ENCODE assay signal across 9 cellular contexts in the genomic region with DNA sequence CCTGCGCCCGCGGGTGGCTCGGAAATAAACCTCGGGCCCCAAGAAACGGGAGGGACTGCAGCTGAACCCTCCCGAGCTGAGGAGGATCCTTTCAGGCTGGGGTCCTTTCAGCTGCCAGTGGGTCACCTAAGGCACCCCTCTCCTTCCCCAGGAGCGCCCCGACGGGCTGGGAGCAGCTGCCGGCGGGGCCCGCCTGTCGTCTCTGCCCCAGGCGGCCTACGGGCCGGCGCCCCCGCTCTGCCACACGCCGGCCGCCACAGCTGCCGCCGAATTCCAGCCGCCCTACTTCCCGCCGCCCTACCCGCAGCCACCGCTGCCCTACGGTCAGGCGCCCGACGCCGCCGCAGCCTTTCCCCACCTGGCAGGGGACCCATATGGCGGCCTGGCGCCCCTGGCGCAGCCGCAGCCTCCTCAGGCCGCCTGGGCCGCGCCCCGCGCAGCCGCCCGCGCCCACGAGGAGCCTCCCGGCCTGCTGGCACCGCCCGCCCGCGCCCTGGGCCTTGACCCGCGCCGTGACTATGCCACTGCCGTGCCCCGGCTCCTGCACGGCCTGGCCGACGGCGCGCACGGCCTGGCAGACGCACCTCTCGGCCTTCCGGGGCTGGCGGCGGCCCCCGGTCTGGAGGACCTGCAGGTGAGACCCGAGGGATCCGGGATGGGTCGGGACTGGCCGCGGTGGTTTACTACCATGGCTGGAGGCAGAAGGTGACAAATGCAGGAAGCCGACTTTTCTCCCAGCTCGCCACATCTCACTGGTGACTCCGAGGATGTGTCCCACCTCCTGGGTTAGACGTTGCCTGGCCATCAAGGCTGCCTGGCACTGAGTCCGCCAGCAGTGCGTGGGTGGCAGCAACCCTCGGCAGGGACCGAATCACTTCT. TPM values are rescaled to one million over a fixed set of nuclear protein-coding genes. Genes with fewer than 3 reads are reported as not detected.
DNase-seq lines count a peak whose midpoint lies in the region; ATAC-seq and TF ChIP-seq lines count a peak whose summit lies in the region.
"Had no signal": no experiment of that assay in that cellular context is flagged by ENCODE, and none has a peak within 500 bp of the region (broad histone marks: within the 10 kb centered on the region; RNA-seq: fewer than 3 reads in every experiment).

No MANE protein-coding gene starts in this region.

- no peak for ATAC-seq in activated T-cell treated with anti-CD3 and anti-CD28 coated beads, Interleukin-2, amount 50 U/mL, for 4 hours
- no peak for ATAC-seq in thoracic aorta (ENCODE audit: insufficient number of reproducible peaks, low FRiP score, low read depth)
- ATAC-seq in HG02973 (IDR thresholded peaks at IDR 0.05; ENCODE audit: unreplicated experiment): no peak

- H2BK15ac ChIP-seq in mesendoderm (replicated peaks; ENCODE audit: low read depth): no peak overlapping the region

- no peak overlapping the region for H3K27ac ChIP-seq in ectodermal cell (ENCODE audit: insufficient read depth, low read depth, low read length, poor library complexity, severe bottlenecking)
- no peak overlapping the region for H3K27ac ChIP-seq in mesendoderm (ENCODE audit: low read depth, low read length)
- H3K27ac ChIP-seq in thoracic aorta: no peak overlapping the region

- H3K79me2 ChIP-seq in mesendoderm (ENCODE audit: control insufficient read depth, insufficient read depth, low read length): no peaks in the 10 kb centered on the region

- H3K9me3 ChIP-seq in ectodermal cell (ENCODE audit: control insufficient read depth, low read length) (no peaks in the 10 kb centered on the region), thoracic aorta (no peaks in the 10 kb centered on the region)

- H3K4me3 ChIP-seq in ectodermal cell (ENCODE audit: insufficient read depth, low read depth, low read length): peak overlapping the region; percentile 44
- no peak overlapping the region for H3K4me3 ChIP-seq in mesendoderm (ENCODE audit: low read length)
- H3K4me3 ChIP-seq in thoracic aorta: peak overlapping the region; percentile 71

- no peak overlapping the region for H4K8ac ChIP-seq in mesendoderm (ENCODE audit: low read depth, low read length)

- H3K79me1 ChIP-seq in mesendoderm (ENCODE audit: low read length): no peaks in the 10 kb centered on the region

- H3K4me1 ChIP-seq in ectodermal cell (ENCODE audit: control insufficient read depth, insufficient read depth, low read length): no peaks in the 10 kb centered on the region
- peaks cover 7% of the 10 kb centered on the region for H3K4me1 ChIP-seq in mesendoderm (ENCODE audit: control insufficient read depth, low read depth, low read length)
- peaks cover 3 to 35% of the 10 kb centered on the region in 2 donors for H3K4me1 ChIP-seq in thoracic aorta (ENCODE audit: control insufficient read depth in 1 of 2, low read depth in 2 of 2)

- H3K56ac ChIP-seq in mesendoderm (ENCODE audit: low read length): peak overlapping the region; percentile 71

- H3K4me1 Mint-ChIP-seq in activated T-cell treated with anti-CD3 and anti-CD28 coated beads, Interleukin-2, amount 50 U/mL, for 24 hours (ENCODE audit: low read depth): peaks cover 27% of the 10 kb centered on the region
- H3K4me1 Mint-ChIP-seq in activated T-cell treated with anti-CD3 and anti-CD28 coated beads, Interleukin-2, amount 50 U/mL, for 4 hours (ENCODE audit: low read depth): peaks cover 26% of the 10 kb centered on the region

- peaks cover 12% of the 10 kb centered on the region for H3K27me3 Mint-ChIP-seq in activated T-cell treated with anti-CD3 and anti-CD28 coated beads, Interleukin-2, amount 50 U/mL, for 24 hours
- peaks cover 5% of the 10 kb centered on the region for H3K27me3 Mint-ChIP-seq in activated T-cell treated with anti-CD3 and anti-CD28 coated beads, Interleukin-2, amount 50 U/mL, for 4 hours (ENCODE audit: low read depth)

- TF ChIP-seq CTCF in thoracic aorta (IDR thresholded peaks at IDR 0.05): no peak

- H3K18ac ChIP-seq in mesendoderm (ENCODE audit: low read length): no peak overlapping the region

- no peaks in the 10 kb centered on the region for H3K9me3 Mint-ChIP-seq in activated T-cell treated with anti-CD3 and anti-CD28 coated beads, Interleukin-2, amount 50 U/mL, for 24 hours
- no peaks in the 10 kb centered on the region for H3K9me3 Mint-ChIP-seq in activated T-cell treated with anti-CD3 and anti-CD28 coated beads, Interleukin-2, amount 50 U/mL, for 4 hours

- peak overlapping the region; percentile 67 for H3K4me2 ChIP-seq in mesendoderm (ENCODE audit: low read length)

- H3K27ac Mint-ChIP-seq in activated T-cell treated with anti-CD3 and anti-CD28 coated beads, Interleukin-2, amount 50 U/mL, for 24 hours: no peak overlapping the region

- no peak overlapping the region for H2BK5ac ChIP-seq in mesendoderm (ENCODE audit: low read length)

- DNase-seq in activated T-cell treated with anti-CD3 and anti-CD28 coated beads, Interleukin-2, amount 50 U/mL, for 24 hours: peak; percentile 30
- DNase-seq in activated T-cell treated with anti-CD3 and anti-CD28 coated beads, Interleukin-2, amount 50 U/mL, for 4 hours: no peak
- DNase-seq in mesendoderm: no peak
- DNase-seq in thoracic aorta (ENCODE audit: low spot score): no peak
- no peak for DNase-seq in cerebellar cortex (ENCODE audit: low spot score)
- no peak for DNase-seq in medulla oblongata (ENCODE audit: extremely low spot score)
- DNase-seq: activated CD8-positive, alpha-beta memory T cell treated with anti-CD3 and anti-CD28 coated beads for 24 hours had no signal

- H3K23ac ChIP-seq in mesendoderm (ENCODE audit: low read length): peak overlapping the region; percentile 29

- 32 to 35% methylated on average over 83 of the region's 83 CpGs for WGBS in ectodermal cell, 2 experiments
- no CpG with 5 or more reads among the region's 83 CpGs for whole genome bisulfite sequencing in mesendoderm (ENCODE audit: extremely low coverage, insufficient coverage, low lambda C conversion rate)

- no peak overlapping the region for H3K4ac ChIP-seq in mesendoderm (ENCODE audit: low read depth, low read length)

- H3K36me3 Mint-ChIP-seq in activated T-cell treated with anti-CD3 and anti-CD28 coated beads, Interleukin-2, amount 50 U/mL, for 24 hours (ENCODE audit: low read depth): no peaks in the 10 kb centered on the region
- peaks cover 1% of the 10 kb centered on the region for H3K36me3 Mint-ChIP-seq in activated T-cell treated with anti-CD3 and anti-CD28 coated beads, Interleukin-2, amount 50 U/mL, for 4 hours (ENCODE audit: insufficient read depth)

- H3K36me3 ChIP-seq in ectodermal cell (ENCODE audit: control insufficient read depth, insufficient read depth, low read length) (no peaks in the 10 kb centered on the region), mesendoderm (ENCODE audit: control insufficient read depth, insufficient read depth, low read length) (no peaks in the 10 kb centered on the region), thoracic aorta (no peaks in the 10 kb centered on the region)

- H2AK5ac ChIP-seq in mesendoderm (ENCODE audit: low read length): no peak overlapping the region

- peak overlapping the region; percentile 52 for H3K9ac ChIP-seq in mesendoderm (ENCODE audit: low read length)

- H4K5ac ChIP-seq in mesendoderm (ENCODE audit: low read length): no peak overlapping the region

- H3K27me3 ChIP-seq in ectodermal cell (ENCODE audit: control insufficient read depth, insufficient read depth, low read length, poor library complexity, severe bottlenecking) (peaks cover 98% of the 10 kb centered on the region), mesendoderm (ENCODE audit: insufficient read depth, low read length, poor library complexity) (peaks cover 52% of the 10 kb centered on the region), thoracic aorta (replicated peaks; ENCODE audit: insufficient read depth) (peaks cover 5% of the 10 kb centered on the region)

- no peak overlapping the region for H2BK120ac ChIP-seq in mesendoderm (ENCODE audit: low read depth, low read length)

- H3K4me3 Mint-ChIP-seq in activated T-cell treated with anti-CD3 and anti-CD28 coated beads, Interleukin-2, amount 50 U/mL, for 24 hours: no peak overlapping the region
- no peak overlapping the region for H3K4me3 Mint-ChIP-seq in activated T-cell treated with anti-CD3 and anti-CD28 coated beads, Interleukin-2, amount 50 U/mL, for 4 hours

RNA-seq across cellular contexts. Expression of a gene that starts 0.9 kb away (rescaled TPM):
- 1 to 10 TPM in 1 of 3 donors, under 1 TPM in 2; 0.55 to 1.3 (median 0.76) TPM for total RNA-seq in activated T-cell treated with anti-CD3 and anti-CD28 coated beads, Interleukin-2, amount 50 U/mL, for 4 hours
- polyA plus RNA-seq in ectodermal cell (2013, experiment 1 of 4): 0.50 TPM
- 0.64 TPM for polyA plus RNA-seq in ectodermal cell (2013, experiment 2 of 4)
- polyA plus RNA-seq in ectodermal cell (2013, experiment 3 of 4): 0.43 TPM
- 0.41 TPM for polyA plus RNA-seq in ectodermal cell (2013, experiment 4 of 4)
- polyA plus RNA-seq in mesendoderm (2013, experiment 1 of 2): 0.20 TPM
- 0.14 TPM for polyA plus RNA-seq in mesendoderm (2013, experiment 2 of 2)
- total RNA-seq in thoracic aorta: 1 to 10 TPM in 1 of 2 donors, not detected in 1; 4.7 TPM

RNA-seq across cellular contexts. Expression of a gene that starts 16.4 kb away (rescaled TPM):
- total RNA-seq in activated T-cell treated with anti-CD3 and anti-CD28 coated beads, Interleukin-2, amount 50 U/mL, for 4 hours: 10 to 100 TPM; 60.6 to 61.8 (median 61.6) TPM
- polyA plus RNA-seq in ectodermal cell (2013, experiment 1 of 4): 27.3 TPM
- polyA plus RNA-seq in ectodermal cell (2013, experiment 2 of 4): 28.9 TPM
- polyA plus RNA-seq in ectodermal cell (2013, experiment 3 of 4): 20.0 TPM
- polyA plus RNA-seq in ectodermal cell (2013, experiment 4 of 4): 23.5 TPM
- polyA plus RNA-seq in mesendoderm (2013, experiment 1 of 2): 27.8 TPM
- 28.0 TPM for polyA plus RNA-seq in mesendoderm (2013, experiment 2 of 2)
- total RNA-seq in thoracic aorta: 10 to 100 TPM; 21.0 to 39.0 TPM

RNA-seq across cellular contexts. Expression of a gene that starts 16.8 kb away (rescaled TPM):
- total RNA-seq in activated T-cell treated with anti-CD3 and anti-CD28 coated beads, Interleukin-2, amount 50 U/mL, for 4 hours: 10 to 100 TPM; 16.4 to 19.2 (median 17.4) TPM
- 64.5 TPM for polyA plus RNA-seq in ectodermal cell (2013, experiment 1 of 4)
- polyA plus RNA-seq in ectodermal cell (2013, experiment 2 of 4): 68.6 TPM
- polyA plus RNA-seq in ectodermal cell (2013, experiment 3 of 4): 51.6 TPM
- 59.5 TPM for polyA plus RNA-seq in ectodermal cell (2013, experiment 4 of 4)
- 15.1 TPM for polyA plus RNA-seq in mesendoderm (2013, experiment 1 of 2)
- 16.4 TPM for polyA plus RNA-seq in mesendoderm (2013, experiment 2 of 2)
- 10 to 100 TPM; 62.4 to 62.6 TPM for total RNA-seq in thoracic aorta
